In the genomic region with DNA sequence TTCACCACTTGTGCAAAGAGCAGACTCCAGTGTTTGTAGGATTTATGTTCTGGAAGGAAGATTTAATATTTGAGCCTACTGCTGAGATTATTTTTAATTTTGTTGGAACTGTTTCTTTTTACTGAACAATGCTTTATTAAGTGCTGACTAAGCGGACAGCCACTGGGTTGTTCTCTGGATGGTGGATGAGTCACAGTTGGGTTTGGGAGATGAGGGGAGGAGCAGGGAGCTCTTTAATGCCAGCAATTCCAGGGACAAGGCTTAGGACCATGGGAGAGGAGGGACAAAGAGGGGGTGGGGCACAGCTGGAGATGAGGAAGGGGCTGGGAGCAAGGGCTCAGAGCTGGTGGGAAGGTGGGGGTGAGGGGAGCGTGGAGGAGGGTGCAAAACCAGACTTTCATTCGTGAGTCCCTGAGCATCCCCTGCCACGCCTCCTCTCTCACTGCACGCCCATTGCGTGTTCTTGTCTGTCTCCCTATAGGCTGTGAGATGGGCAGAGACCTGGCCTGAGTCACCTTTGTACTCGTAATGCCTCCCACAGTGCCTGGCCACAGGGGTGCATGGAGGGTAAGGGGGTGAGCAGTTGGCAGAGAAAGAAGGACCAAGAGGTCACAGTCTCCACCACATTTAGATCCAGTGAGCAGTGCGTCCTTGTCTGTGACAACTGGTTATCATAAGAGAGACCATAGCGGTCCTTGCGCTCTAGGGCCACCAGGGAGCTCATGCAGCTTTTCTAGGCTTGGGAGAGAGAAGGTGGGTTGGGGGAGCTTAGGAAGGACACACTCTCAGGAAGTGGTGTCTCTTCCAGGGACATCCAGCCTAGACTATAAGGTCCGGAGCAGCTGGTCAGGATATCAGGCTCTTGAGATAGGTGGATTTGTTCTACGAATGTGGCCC, we compare ENCODE assay signal across 8 cellular contexts. TPM values are rescaled to one million over a fixed set of nuclear protein-coding genes. Genes with fewer than 3 reads are reported as not detected.
A peak's percentile ranks its signal among the peaks of the same experiment; 100 is the strongest.
DNase-seq lines count a peak whose midpoint lies in the region; TF ChIP-seq lines count a peak whose summit lies in the region.
"Had no signal": no experiment of that assay in that cellular context is flagged by ENCODE, and none has a peak within 500 bp of the region (broad histone marks: within the 10 kb centered on the region; RNA-seq: fewer than 3 reads in every experiment).

No MANE protein-coding gene starts in this region.

- no peaks in the 10 kb centered on the region for H3K9me2 ChIP-seq in hepatocyte (replicated peaks; ENCODE audit: insufficient read depth)

- no peaks in the 10 kb centered on the region for H4K20me1 ChIP-seq in hepatocyte (ENCODE audit: insufficient read depth, poor library complexity, severe bottlenecking)

- no peaks in the 10 kb centered on the region for H3K9me3 ChIP-seq in hepatocyte (ENCODE audit: low read depth)

- 79% methylated on average over 11 of the region's 12 CpGs for WGBS in hepatocyte (ENCODE audit: low lambda C conversion rate, missing lambda C conversion rate)

- DNase-seq in HS-27A (ENCODE audit: low read depth), result peak; percentile 35
- peak; percentile 63 for DNase-seq in hepatocyte (ENCODE audit: low spot score)
- no peak for DNase-seq in activated CD4-positive, alpha-beta T cell treated with anti-CD3 and anti-CD28 coated beads for 4 hours
- no peak for DNase-seq in activated CD4-positive, CD25-positive, alpha-beta regulatory T cell treated with anti-CD3 and anti-CD28 coated beads, Interleukin-2, amount 50 U/mL, for 72 hours
- DNase-seq in HuH-7 (ENCODE audit: low spot score), result no peak
- DNase-seq: activated naive CD4-positive, alpha-beta T cell treated with anti-CD3 and anti-CD28 coated beads, Interleukin-2, amount 10 ng/mL, durations not matched to agents 7 days and 5 days had no signal

- peaks cover 6% of the 10 kb centered on the region for H3K27me3 Mint-ChIP-seq in brain

- H3K27ac Mint-ChIP-seq in brain, result peak overlapping the region in 4 of 5 experiments; percentile 71 to 95 (median 92)
- H3K27ac Mint-ChIP-seq: activated naive CD4-positive, alpha-beta T cell treated with anti-CD3 and anti-CD28 coated beads, Interleukin-2, amount 10 ng/mL, durations not matched to agents 7 days and 5 days had no signal

- peaks cover 7% of the 10 kb centered on the region for H3K4me1 ChIP-seq in hepatocyte (ENCODE audit: insufficient read depth)

- H3K27me3 ChIP-seq in hepatocyte, result peaks cover 5% of the 10 kb centered on the region

- H3K36me3 Mint-ChIP-seq in brain, result no peaks in the 10 kb centered on the region
- H3K36me3 Mint-ChIP-seq: activated naive CD4-positive, alpha-beta T cell treated with anti-CD3 and anti-CD28 coated beads, Interleukin-2, amount 10 ng/mL, durations not matched to agents 7 days and 5 days had no signal

- H3K4me3 Mint-ChIP-seq in brain, result peak overlapping the region in 1 of 5 experiments; percentile 34
- H3K4me3 Mint-ChIP-seq: activated naive CD4-positive, alpha-beta T cell treated with anti-CD3 and anti-CD28 coated beads, Interleukin-2, amount 10 ng/mL, durations not matched to agents 7 days and 5 days had no signal

- H3K4me1 Mint-ChIP-seq in brain, result peaks cover 59% of the 10 kb centered on the region

- H3K79me2 ChIP-seq in hepatocyte, result no peaks in the 10 kb centered on the region

- H3K4me2 ChIP-seq in hepatocyte, result no peak overlapping the region

- H3K9me3 Mint-ChIP-seq in brain, result peaks cover 0 to 2% (median 0%) of the 10 kb centered on the region in 5 experiments
- H3K9me3 Mint-ChIP-seq: activated naive CD4-positive, alpha-beta T cell treated with anti-CD3 and anti-CD28 coated beads, Interleukin-2, amount 10 ng/mL, durations not matched to agents 7 days and 5 days had no signal

- H2AFZ ChIP-seq in hepatocyte, result no peak overlapping the region

- H3K27ac ChIP-seq in hepatocyte (peak overlapping the region; percentile 3), temporal lobe (ENCODE audit: low read depth, low read length) (peak overlapping the region; percentile 77)

- no peaks in the 10 kb centered on the region for H3K36me3 ChIP-seq in hepatocyte (replicated peaks; ENCODE audit: insufficient read depth, low read depth)

- no peak for TF ChIP-seq CTCF in brain (conservative IDR thresholded peaks at IDR 0.05)
- TF ChIP-seq CTCF in hepatocyte (IDR thresholded peaks at IDR 0.05; ENCODE audit: poor library complexity), result no peak

- no peak overlapping the region for H3K4me3 ChIP-seq in hepatocyte

RNA-seq across cellular contexts. Expression of a gene that starts 18.4 kb away (rescaled TPM):
- polyA plus RNA-seq in brain (ENCODE audit: insufficient read depth, low read depth, low replicate concordance) (16.6 TPM), hepatocyte (8.1 and 14.1 TPM in 2 replicates)
- total RNA-seq in hepatocyte (1.8 and 3.0 TPM in 2 replicates), temporal lobe (22.9 TPM)

RNA-seq across cellular contexts. Expression of a gene that starts 48.2 kb away (rescaled TPM):
- 14.9 TPM for polyA plus RNA-seq in brain (ENCODE audit: insufficient read depth, low read depth, low replicate concordance)
- 16.7 and 18.0 TPM in 2 replicates for total RNA-seq in hepatocyte
- polyA plus RNA-seq in hepatocyte, result 17.6 and 23.1 TPM in 2 replicates
- total RNA-seq in temporal lobe, result 10.8 TPM

Comparison
In these comparisons a context has a peak if more than half of its experiments do, and no peak if none do; other contexts are left out.
1. DNase-seq: peak in HS-27A (single experiment) and hepatocyte (single experiment); none in activated CD4-positive, alpha-beta T cell treated with anti-CD3 and anti-CD28 coated beads for 4 hours (0 of 2), activated CD4-positive, CD25-positive, alpha-beta regulatory T cell treated with anti-CD3 and anti-CD28 coated beads, Interleukin-2, amount 50 U/mL, for 72 hours (single experiment) and HuH-7 (single experiment).